Comparison of ENCODE assay signal across 29 cellular contexts in genomic region chrX:133533249-133533648, GRCh38.
"Had no signal": no experiment of that assay in that cellular context is flagged by ENCODE, and none has a peak within 500 bp of the region (broad histone marks: within the 10 kb centered on the region; RNA-seq: fewer than 3 reads in every experiment).

No MANE protein-coding gene starts in this region.

- FAIRE-seq: colon, endometrium, endothelial cell of umbilical vein, frontal cortex had no signal

- ATAC-seq: effector memory CD8-positive, alpha-beta T cell; esophagus mucosa; foreskin keratinocyte; gastrocnemius medialis; gastroesophageal sphincter; heart left ventricle; heart right ventricle had no signal

- H3K27me3 ChIP-seq: colonic mucosa, esophagus muscularis mucosa, esophagus squamous epithelium, foreskin keratinocyte, gastrocnemius medialis, gastroesophageal sphincter, heart right ventricle had no signal

- H3K4me3 ChIP-seq: colonic mucosa, coronary artery, dorsolateral prefrontal cortex, esophagus muscularis mucosa, esophagus squamous epithelium, gastrocnemius medialis, gastroesophageal sphincter, heart left ventricle, heart right ventricle had no signal

- H3K9me3 Mint-ChIP-seq: dendritic cell treated with granulocyte-macrophage colony-stimulating factor and Interleukin-4, amounts not matched to agents 40 ng/mL and 50 ng/mL, for 4 days; effector memory CD8-positive, alpha-beta T cell; endodermal cell had no signal

- DNase-seq: colonic mucosa; cortex of kidney; dermis blood vessel endothelial cell; dorsolateral prefrontal cortex; effector CD4-positive, alpha-beta T cell; effector CD8-positive, alpha-beta T cell; effector memory CD4-positive, alpha-beta T cell; effector memory CD8-positive, alpha-beta T cell; endodermal cell; erythroblast; esophagus squamous epithelium; foreskin fibroblast; foreskin keratinocyte; foreskin melanocyte; gastrocnemius medialis; glutamatergic neuron; head of caudate nucleus; heart left ventricle; heart right ventricle had no signal

- H3K27ac Mint-ChIP-seq: dendritic cell treated with granulocyte-macrophage colony-stimulating factor and Interleukin-4, amounts not matched to agents 40 ng/mL and 50 ng/mL, for 4 days; effector memory CD8-positive, alpha-beta T cell; endodermal cell had no signal

- H3K27me3 Mint-ChIP-seq: effector memory CD8-positive, alpha-beta T cell had no signal

- H3K4me1 ChIP-seq: colonic mucosa, esophagus muscularis mucosa, esophagus squamous epithelium, foreskin keratinocyte, gastroesophageal sphincter, heart left ventricle, heart right ventricle had no signal

- H3K27ac ChIP-seq: colonic mucosa, coronary artery, dorsolateral prefrontal cortex, epithelial cell of prostate, esophagus muscularis mucosa, esophagus squamous epithelium, foreskin keratinocyte, gastrocnemius medialis, gastroesophageal sphincter, heart left ventricle, heart right ventricle had no signal

- H3K9me3 ChIP-seq: colonic mucosa, esophagus muscularis mucosa, esophagus squamous epithelium, gastrocnemius medialis, gastroesophageal sphincter, heart left ventricle, heart right ventricle had no signal

- H3K4me3 Mint-ChIP-seq: dendritic cell treated with granulocyte-macrophage colony-stimulating factor and Interleukin-4, amounts not matched to agents 40 ng/mL and 50 ng/mL, for 4 days; effector memory CD8-positive, alpha-beta T cell; endodermal cell had no signal

- H3K36me3 ChIP-seq: colonic mucosa, esophagus muscularis mucosa, esophagus squamous epithelium, gastrocnemius medialis, gastroesophageal sphincter, heart left ventricle, heart right ventricle had no signal
